35 cellular contexts compared by ENCODE assay signal in genomic region chr4:94917146-94917545, GRCh38.
DNase-seq lines count a peak whose midpoint lies in the region; ATAC-seq and TF ChIP-seq lines count a peak whose summit lies in the region.
"Had no signal": no experiment of that assay in that cellular context is flagged by ENCODE, and none has a peak within 500 bp of the region (broad histone marks: within the 10 kb centered on the region; RNA-seq: fewer than 3 reads in every experiment).

No MANE protein-coding gene starts in this region.

- POLR2A ChIA-PET in MCF 10A (lab: Yijun Ruan, JAX), result interaction anchor here (0.5 kb wide), 1 partner anchor 49 kb away, joined by 3 read pairs; no protein-coding TSS in a partner anchor

- no peak overlapping the region for H3K23ac ChIP-seq in mesenchymal stem cell (ENCODE audit: low read length in 2 of 2)

- BruUV-seq in MCF 10A (replicated peaks; lab: Mats Ljungman, UMichigan), result no TSS peak

- H3K27ac Mint-ChIP-seq in endodermal cell (no peak overlapping the region), progenitor cell of endocrine pancreas (peak overlapping the region; percentile 36), MCF 10A (ENCODE audit: low read depth, unreplicated experiment) (no peak overlapping the region)
- H3K27ac Mint-ChIP-seq in stimulated activated effector memory CD8-positive, alpha-beta T cell treated with anti-CD3 and anti-CD28 coated beads, Interleukin-12 subunit alpha, Interleukin-12 subunit beta, amount 100 ng/mL, for 72 hours, result no peak overlapping the region
- H3K27ac Mint-ChIP-seq in natural killer cell treated with Interleukin-12 subunit alpha and Interleukin-12 subunit beta and Interleukin-15 and Interleukin-18, amount 100 ng/mL, for 72 hours, result no peak overlapping the region
- H3K27ac Mint-ChIP-seq: B cell; CD14-positive monocyte; CD4-positive, alpha-beta memory T cell; CD4-positive, alpha-beta T cell; CD8-positive, alpha-beta memory T cell; CD8-positive, alpha-beta T cell had no signal

- no peak overlapping the region for H2AFZ ChIP-seq in mesenchymal stem cell (ENCODE audit: low read depth, low read length)

- TF ChIP-seq CTCF in endodermal cell (conservative IDR thresholded peaks at IDR 0.05), result no peak
- TF ChIP-seq CTCF in progenitor cell of endocrine pancreas (IDR thresholded peaks at IDR 0.05; ENCODE audit: unreplicated experiment), result no peak
- TF ChIP-seq CTCF in MCF 10A (IDR thresholded peaks at IDR 0.05; ENCODE audit: unreplicated experiment), result no peak

- H3K27ac ChIP-seq in endodermal cell (ENCODE audit: low read depth, low read length), result no peak overlapping the region
- H3K27ac ChIP-seq in mesenchymal stem cell (ENCODE audit: low read length, poor library complexity, severe bottlenecking), result no peak overlapping the region
- H3K27ac ChIP-seq: 22Rv1; A549; BLaER1; BLaER1 treated with 17β-estradiol and CSF1 and Interleukin-3, amounts not matched to agents 10 nM and 100 nM; C4-2B had no signal

- H3K4me3 Mint-ChIP-seq in endodermal cell (no peak overlapping the region), progenitor cell of endocrine pancreas (ENCODE audit: low read depth) (no peak overlapping the region), MCF 10A (ENCODE audit: unreplicated experiment) (no peak overlapping the region)
- no peak overlapping the region for H3K4me3 Mint-ChIP-seq in stimulated activated effector memory CD8-positive, alpha-beta T cell treated with anti-CD3 and anti-CD28 coated beads, Interleukin-12 subunit alpha, Interleukin-12 subunit beta, amount 100 ng/mL, for 72 hours
- H3K4me3 Mint-ChIP-seq in natural killer cell treated with Interleukin-12 subunit alpha and Interleukin-12 subunit beta and Interleukin-15 and Interleukin-18, amount 100 ng/mL, for 72 hours, result no peak overlapping the region
- H3K4me3 Mint-ChIP-seq: B cell; CD14-positive monocyte; CD4-positive, alpha-beta memory T cell; CD4-positive, alpha-beta T cell; CD4-positive, CD25-positive, alpha-beta regulatory T cell; CD8-positive, alpha-beta memory T cell; CD8-positive, alpha-beta T cell had no signal

- DNase-seq in Right ventricle myocardium inferior (ENCODE audit: missing footprints) (peak; percentile 37), left ventricle myocardium superior (no peak), endodermal cell (no peak), progenitor cell of endocrine pancreas (ENCODE audit: low spot score, unreplicated experiment) (no peak), mesenchymal stem cell (no peak), MCF 10A (ENCODE audit: unreplicated experiment) (no peak)
- no peak for DNase-seq in stimulated activated effector memory CD8-positive, alpha-beta T cell treated with anti-CD3 and anti-CD28 coated beads, Interleukin-12 subunit alpha, Interleukin-12 subunit beta, amount 100 ng/mL, for 72 hours (ENCODE audit: low spot score in 2 of 2)
- no peak for DNase-seq in natural killer cell treated with Interleukin-12 subunit alpha and Interleukin-12 subunit beta and Interleukin-15 and Interleukin-18, amount 100 ng/mL, for 72 hours (ENCODE audit: low spot score)
- DNase-seq: 8988T; ACHN; AML-193; BE2C; C1 segment of cervical spinal cord; Caco-2; Calu3; CD4-positive, alpha-beta memory T cell; CD4-positive, alpha-beta T cell; CD4-positive, CD25-positive, alpha-beta regulatory T cell; CD8-positive, alpha-beta memory T cell; CD8-positive, alpha-beta T cell; COR-L47; DMS 273 treated with DMSO at 0.1 percent for 48 hours; DMS153; DMS53; DMS79; DMS79 treated with DMSO at 0.1 percent for 48 hours; DND-41; EL had no signal

- no peak overlapping the region for H3K9ac ChIP-seq in endodermal cell (ENCODE audit: extremely low read depth, low read length, poor library complexity, severe bottlenecking)
- H3K9ac ChIP-seq in mesenchymal stem cell (ENCODE audit: low read length), result no peak overlapping the region
- H3K9ac ChIP-seq: BLaER1; BLaER1 treated with 17β-estradiol and CSF1 and Interleukin-3, amounts not matched to agents 10 nM and 100 nM had no signal

- no peak overlapping the region for H2BK12ac ChIP-seq in mesenchymal stem cell (ENCODE audit: low read length in 2 of 2)

- no peak overlapping the region for H2BK5ac ChIP-seq in mesenchymal stem cell (ENCODE audit: low read depth, low read length, poor library complexity, severe bottlenecking)

- ATAC-seq in Right ventricle myocardium inferior (no peak), left ventricle myocardium superior (no peak)
- peak; percentile 24 for ATAC-seq in stimulated activated effector memory CD8-positive, alpha-beta T cell treated with anti-CD3 and anti-CD28 coated beads, Interleukin-12 subunit alpha, Interleukin-12 subunit beta, amount 100 ng/mL, for 72 hours
- ATAC-seq in natural killer cell treated with Interleukin-12 subunit alpha and Interleukin-12 subunit beta and Interleukin-15 and Interleukin-18, amount 100 ng/mL, for 72 hours, result no peak
- ATAC-seq: A549; CD8-positive, alpha-beta T cell had no signal

- no peak overlapping the region for H4K8ac ChIP-seq in mesenchymal stem cell (ENCODE audit: low read length)

- H3K9me3 Mint-ChIP-seq in endodermal cell (peaks cover 33% of the 10 kb centered on the region), progenitor cell of endocrine pancreas (ENCODE audit: low read depth) (peaks cover 23% of the 10 kb centered on the region), MCF 10A (ENCODE audit: unreplicated experiment) (peaks cover 9% of the 10 kb centered on the region)
- H3K9me3 Mint-ChIP-seq in stimulated activated effector memory CD8-positive, alpha-beta T cell treated with anti-CD3 and anti-CD28 coated beads, Interleukin-12 subunit alpha, Interleukin-12 subunit beta, amount 100 ng/mL, for 72 hours, result peaks cover 10% of the 10 kb centered on the region
- H3K9me3 Mint-ChIP-seq in natural killer cell treated with Interleukin-12 subunit alpha and Interleukin-12 subunit beta and Interleukin-15 and Interleukin-18, amount 100 ng/mL, for 72 hours, result peaks cover 2% of the 10 kb centered on the region

- intact Hi-C loops in Right ventricle myocardium inferior (cut with DNase I), result no loop called here
- intact Hi-C loops in left ventricle myocardium superior (cut with micrococcal nuclease), result no loop called here
- intact Hi-C loops in MCF 10A (cut with micrococcal nuclease), result no loop called here

- no peaks in the 10 kb centered on the region for H3K79me1 ChIP-seq in mesenchymal stem cell (replicated peaks; ENCODE audit: low read length, poor library complexity, severe bottlenecking)

- peak overlapping the region; percentile 44 for H3K4me3 ChIP-seq in endodermal cell (ENCODE audit: low read length)
- no peak overlapping the region for H3K4me3 ChIP-seq in mesenchymal stem cell (ENCODE audit: insufficient read depth in 1 of 2, low read depth in 1 of 2, low read length in 2 of 2)
- H3K4me3 ChIP-seq: A549; BLaER1; BLaER1 treated with 17β-estradiol and CSF1 and Interleukin-3, amounts not matched to agents 10 nM and 100 nM had no signal

- H3K4me2 ChIP-seq in mesenchymal stem cell (ENCODE audit: low read length, poor library complexity, severe bottlenecking), result no peak overlapping the region
- H3K4me2 ChIP-seq: A549, BLaER1 had no signal

- H3K36me3 Mint-ChIP-seq in endodermal cell (ENCODE audit: low read depth) (peaks cover 28% of the 10 kb centered on the region), progenitor cell of endocrine pancreas (ENCODE audit: insufficient read depth) (peaks cover 16% of the 10 kb centered on the region), MCF 10A (ENCODE audit: insufficient read depth, unreplicated experiment) (no peaks in the 10 kb centered on the region)
- no peaks in the 10 kb centered on the region for H3K36me3 Mint-ChIP-seq in stimulated activated effector memory CD8-positive, alpha-beta T cell treated with anti-CD3 and anti-CD28 coated beads, Interleukin-12 subunit alpha, Interleukin-12 subunit beta, amount 100 ng/mL, for 72 hours
- H3K36me3 Mint-ChIP-seq in natural killer cell treated with Interleukin-12 subunit alpha and Interleukin-12 subunit beta and Interleukin-15 and Interleukin-18, amount 100 ng/mL, for 72 hours, result peaks cover 4% of the 10 kb centered on the region
- H3K36me3 Mint-ChIP-seq: CD14-positive monocyte; CD4-positive, alpha-beta memory T cell; CD8-positive, alpha-beta memory T cell; CD8-positive, alpha-beta T cell had no signal

- H3K14ac ChIP-seq in mesenchymal stem cell (ENCODE audit: low read length in 2 of 2), result no peak overlapping the region

- H3K4me1 ChIP-seq in endodermal cell (ENCODE audit: control insufficient read depth, insufficient read depth, low read length) (peaks cover 6% of the 10 kb centered on the region), mesenchymal stem cell (ENCODE audit: control insufficient read depth, insufficient read depth, low read depth, low read length) (no peaks in the 10 kb centered on the region)
- H3K4me1 ChIP-seq: A549, BE2C, BLaER1, Caco-2 had no signal

- CTCF ChIA-PET in MCF 10A (lab: Yijun Ruan, JAX), result no interaction called here

- H4K91ac ChIP-seq in mesenchymal stem cell (ENCODE audit: low read length), result no peak overlapping the region

- 95 to 96% methylated on average over 2 of the region's 2 CpGs for WGBS in endodermal cell (ENCODE audit: insufficient coverage in 1 of 2, insufficient read length in 1 of 2), 2 experiments
- WGBS in mesenchymal stem cell, result 89% methylated on average over 2 of the region's 2 CpGs

- H3K27me3 Mint-ChIP-seq in endodermal cell (ENCODE audit: insufficient read depth) (no peaks in the 10 kb centered on the region), progenitor cell of endocrine pancreas (no peaks in the 10 kb centered on the region), MCF 10A (ENCODE audit: insufficient read depth, unreplicated experiment) (no peaks in the 10 kb centered on the region)
- H3K27me3 Mint-ChIP-seq in natural killer cell treated with Interleukin-12 subunit alpha and Interleukin-12 subunit beta and Interleukin-15 and Interleukin-18, amount 100 ng/mL, for 72 hours, result no peaks in the 10 kb centered on the region
- H3K27me3 Mint-ChIP-seq: B cell; CD4-positive, alpha-beta memory T cell; CD4-positive, alpha-beta T cell; CD4-positive, CD25-positive, alpha-beta regulatory T cell had no signal

- no peak overlapping the region for H3K4ac ChIP-seq in mesenchymal stem cell (ENCODE audit: low read depth in 1 of 2, low read length in 2 of 2)

- no peak overlapping the region for H2BK120ac ChIP-seq in mesenchymal stem cell (ENCODE audit: low read depth, low read length)

- H3K9me3 ChIP-seq in endodermal cell (ENCODE audit: control insufficient read depth, low read length) (peaks cover 38% of the 10 kb centered on the region), mesenchymal stem cell (ENCODE audit: control insufficient read depth, low read length) (peaks cover 14% of the 10 kb centered on the region)
- H3K9me3 ChIP-seq: A549, BE2C had no signal

- no peak overlapping the region for H3K18ac ChIP-seq in mesenchymal stem cell (ENCODE audit: low read depth in 1 of 2, low read length in 2 of 2)

- H3K27me3 ChIP-seq in endodermal cell (ENCODE audit: control insufficient read depth, insufficient read depth, low read length, poor library complexity, severe bottlenecking) (no peaks in the 10 kb centered on the region), mesenchymal stem cell (ENCODE audit: control insufficient read depth in 1 of 2, insufficient read depth in 1 of 2, low read length in 2 of 2) (no peaks in the 10 kb centered on the region)
- H3K27me3 ChIP-seq: BE2C; BLaER1; BLaER1 treated with 17β-estradiol and CSF1 and Interleukin-3, amounts not matched to agents 10 nM and 100 nM had no signal

- peaks cover 22% of the 10 kb centered on the region for H3K4me1 Mint-ChIP-seq in endodermal cell
- H3K4me1 Mint-ChIP-seq in progenitor cell of endocrine pancreas (ENCODE audit: low read depth), result no peaks in the 10 kb centered on the region
- no peaks in the 10 kb centered on the region for H3K4me1 Mint-ChIP-seq in stimulated activated effector memory CD8-positive, alpha-beta T cell treated with anti-CD3 and anti-CD28 coated beads, Interleukin-12 subunit alpha, Interleukin-12 subunit beta, amount 100 ng/mL, for 72 hours
- H3K4me1 Mint-ChIP-seq in MCF 10A (ENCODE audit: insufficient read depth, unreplicated experiment), result no peaks in the 10 kb centered on the region
- peaks cover 4 to 7% of the 10 kb centered on the region in 2 donors for H3K4me1 Mint-ChIP-seq in natural killer cell treated with Interleukin-12 subunit alpha and Interleukin-12 subunit beta and Interleukin-15 and Interleukin-18, amount 100 ng/mL, for 72 hours (ENCODE audit: low read depth in 2 of 2)
- H3K4me1 Mint-ChIP-seq: B cell, CD14-positive monocyte had no signal

- H2AK5ac ChIP-seq in mesenchymal stem cell (ENCODE audit: low read length, severe bottlenecking), result no peak overlapping the region

- H3K36me3 ChIP-seq in endodermal cell (ENCODE audit: control insufficient read depth, insufficient read depth, low read length) (no peaks in the 10 kb centered on the region), mesenchymal stem cell (ENCODE audit: control insufficient read depth in 1 of 2, insufficient read depth in 2 of 2, low read depth in 1 of 2, low read length in 2 of 2) (no peaks in the 10 kb centered on the region)
- H3K36me3 ChIP-seq: BE2C; BLaER1; BLaER1 treated with 17β-estradiol and CSF1 and Interleukin-3, amounts not matched to agents 10 nM and 100 nM had no signal

- H2BK15ac ChIP-seq in mesenchymal stem cell (ENCODE audit: low read depth, poor library complexity, severe bottlenecking), result no peak overlapping the region
